20 cellular contexts compared by ENCODE assay signal in genomic region chr1:71465093-71465492, GRCh38.
DNase-seq lines count a peak whose midpoint lies in the region; ATAC-seq and TF ChIP-seq lines count a peak whose summit lies in the region.
"Had no signal": no experiment of that assay in that cellular context is flagged by ENCODE, and none has a peak within 500 bp of the region (broad histone marks: within the 10 kb centered on the region; RNA-seq: fewer than 3 reads in every experiment).

No MANE protein-coding gene starts in this region.

- H3K36me3 ChIP-seq in right atrium auricular region = no peaks in the 10 kb centered on the region
- H3K36me3 ChIP-seq in mesenchymal stem cell (ENCODE audit: control insufficient read depth in 1 of 2, insufficient read depth in 2 of 2, low read depth in 1 of 2, low read length in 2 of 2) = no peaks in the 10 kb centered on the region
- H3K36me3 ChIP-seq: BE2C, BLaER1 had no signal

- H3K4me2 ChIP-seq in mesenchymal stem cell (ENCODE audit: low read length, poor library complexity, severe bottlenecking) = no peak overlapping the region
- H3K4me2 ChIP-seq: BLaER1 had no signal

- H3K4me3 Mint-ChIP-seq in stimulated activated memory B cell treated with anti-CD40 and anti-IgM and Interleukin-4, amounts not matched to agents 10 μg/mL and 1 μg/mL and 100 μg/mL, for 72 hours = no peak overlapping the region
- H3K4me3 Mint-ChIP-seq: CD14-positive monocyte; CD4-positive, alpha-beta memory T cell; CD4-positive, CD25-positive, alpha-beta regulatory T cell; CD8-positive, alpha-beta memory T cell had no signal

- H3K4me3 ChIP-seq in right atrium auricular region = no peak overlapping the region
- no peak overlapping the region for H3K4me3 ChIP-seq in mesenchymal stem cell (ENCODE audit: insufficient read depth in 1 of 2, low read depth in 1 of 2, low read length in 2 of 2)
- H3K4me3 ChIP-seq: BLaER1 had no signal

- no peaks in the 10 kb centered on the region for H3K27me3 Mint-ChIP-seq in stimulated activated memory B cell treated with anti-CD40 and anti-IgM and Interleukin-4, amounts not matched to agents 10 μg/mL and 1 μg/mL and 100 μg/mL, for 72 hours
- H3K27me3 Mint-ChIP-seq: CD4-positive, alpha-beta memory T cell; CD4-positive, CD25-positive, alpha-beta regulatory T cell; CD8-positive, alpha-beta memory T cell had no signal

- no peak for DNase-seq in left ventricle myocardium superior
- DNase-seq in right atrium auricular region (ENCODE audit: low spot score) = no peak
- peak; percentile 37 for DNase-seq in SK-N-DZ (ENCODE audit: low spot score)
- no peak for DNase-seq in mesenchymal stem cell
- no peak for DNase-seq in stimulated activated CD4-positive, alpha-beta T cell treated with anti-CD3 and anti-CD28 coated beads, Interleukin-15, amount 100 ng/mL, for 24 hours
- DNase-seq: 8988T; ACHN; BE2C; C1 segment of cervical spinal cord; Caco-2; Calu3; CD4-positive, alpha-beta memory T cell; CD4-positive, CD25-positive, alpha-beta regulatory T cell; CD8-positive, alpha-beta memory T cell; DMS79 treated with DMSO at 0.1 percent for 48 hours; GF-D8 had no signal

- H3K27ac Mint-ChIP-seq in stimulated activated memory B cell treated with anti-CD40 and anti-IgM and Interleukin-4, amounts not matched to agents 10 μg/mL and 1 μg/mL and 100 μg/mL, for 72 hours = no peak overlapping the region
- H3K27ac Mint-ChIP-seq: CD14-positive monocyte; CD4-positive, alpha-beta memory T cell; CD4-positive, CD25-positive, alpha-beta regulatory T cell; CD8-positive, alpha-beta memory T cell had no signal

- H3K79me1 ChIP-seq in mesenchymal stem cell (replicated peaks; ENCODE audit: low read length, poor library complexity, severe bottlenecking) = no peaks in the 10 kb centered on the region

- H3K4ac ChIP-seq in mesenchymal stem cell (ENCODE audit: low read depth in 1 of 2, low read length in 2 of 2) = no peak overlapping the region

- H3K18ac ChIP-seq in mesenchymal stem cell (ENCODE audit: low read depth in 1 of 2, low read length in 2 of 2) = no peak overlapping the region

- H3K9ac ChIP-seq in mesenchymal stem cell (ENCODE audit: low read length) = no peak overlapping the region
- H3K9ac ChIP-seq: BLaER1 had no signal

- 89% methylated on average over 1 of the region's 2 CpGs for WGBS in mesenchymal stem cell

- no peak overlapping the region for H2AFZ ChIP-seq in mesenchymal stem cell (ENCODE audit: low read depth, low read length)

- no peaks in the 10 kb centered on the region for H3K9me3 ChIP-seq in right atrium auricular region
- no peaks in the 10 kb centered on the region for H3K9me3 ChIP-seq in mesenchymal stem cell (ENCODE audit: control insufficient read depth, low read length)
- H3K9me3 ChIP-seq: BE2C, BLaER1, Caco-2 had no signal

- no peak overlapping the region for H3K14ac ChIP-seq in mesenchymal stem cell (ENCODE audit: low read length in 2 of 2)

- no peaks in the 10 kb centered on the region for H3K4me1 ChIP-seq in right atrium auricular region
- no peaks in the 10 kb centered on the region for H3K4me1 ChIP-seq in mesenchymal stem cell (ENCODE audit: control insufficient read depth, insufficient read depth, low read depth, low read length)
- H3K4me1 ChIP-seq: BE2C, BLaER1, Caco-2 had no signal

- H3K4me1 Mint-ChIP-seq in stimulated activated memory B cell treated with anti-CD40 and anti-IgM and Interleukin-4, amounts not matched to agents 10 μg/mL and 1 μg/mL and 100 μg/mL, for 72 hours = no peaks in the 10 kb centered on the region
- H3K4me1 Mint-ChIP-seq: CD14-positive monocyte; CD4-positive, alpha-beta memory T cell; CD4-positive, CD25-positive, alpha-beta regulatory T cell; CD8-positive, alpha-beta memory T cell had no signal

- peaks cover 2% of the 10 kb centered on the region for H3K9me3 Mint-ChIP-seq in stimulated activated memory B cell treated with anti-CD40 and anti-IgM and Interleukin-4, amounts not matched to agents 10 μg/mL and 1 μg/mL and 100 μg/mL, for 72 hours

- no peak overlapping the region for H2AK5ac ChIP-seq in mesenchymal stem cell (ENCODE audit: low read length, severe bottlenecking)

- intact Hi-C loops in left ventricle myocardium superior (cut with micrococcal nuclease) = no loop called here

- H4K8ac ChIP-seq in mesenchymal stem cell (ENCODE audit: low read length) = no peak overlapping the region

- no peak overlapping the region for H4K91ac ChIP-seq in mesenchymal stem cell (ENCODE audit: low read length)

- TF ChIP-seq CTCF in right atrium auricular region (IDR thresholded peaks at IDR 0.05) = no peak

- H3K36me3 Mint-ChIP-seq in stimulated activated memory B cell treated with anti-CD40 and anti-IgM and Interleukin-4, amounts not matched to agents 10 μg/mL and 1 μg/mL and 100 μg/mL, for 72 hours = no peaks in the 10 kb centered on the region
- H3K36me3 Mint-ChIP-seq: CD14-positive monocyte; CD4-positive, alpha-beta memory T cell; CD4-positive, CD25-positive, alpha-beta regulatory T cell; CD8-positive, alpha-beta memory T cell had no signal

- no peak overlapping the region for H3K23ac ChIP-seq in mesenchymal stem cell (ENCODE audit: low read length in 2 of 2)

- H3K27me3 ChIP-seq in right atrium auricular region = no peaks in the 10 kb centered on the region
- no peaks in the 10 kb centered on the region for H3K27me3 ChIP-seq in mesenchymal stem cell (ENCODE audit: control insufficient read depth in 1 of 2, insufficient read depth in 1 of 2, low read length in 2 of 2)
- H3K27me3 ChIP-seq: BE2C, BLaER1 had no signal

- no peak overlapping the region for H2BK12ac ChIP-seq in mesenchymal stem cell (ENCODE audit: low read length in 2 of 2)

- H2BK15ac ChIP-seq in mesenchymal stem cell (ENCODE audit: low read depth, poor library complexity, severe bottlenecking) = no peak overlapping the region

- no peak overlapping the region for H2BK120ac ChIP-seq in mesenchymal stem cell (ENCODE audit: low read depth, low read length)

- H3K27ac ChIP-seq in right atrium auricular region (no peak overlapping the region), mesenchymal stem cell (ENCODE audit: low read length, poor library complexity, severe bottlenecking) (no peak overlapping the region)
- H3K27ac ChIP-seq: BLaER1 had no signal

- ATAC-seq in left ventricle myocardium superior = peak; percentile 28
- no peak for ATAC-seq in SK-N-SH treated with all-trans-retinoic acid at 6 μM for 48 hours
- no peak for ATAC-seq in stimulated activated memory B cell treated with anti-CD40 and anti-IgM and Interleukin-4, amounts not matched to agents 10 μg/mL and 1 μg/mL and 100 μg/mL, for 72 hours

- no peak overlapping the region for H2BK5ac ChIP-seq in mesenchymal stem cell (ENCODE audit: low read depth, low read length, poor library complexity, severe bottlenecking)

TF ChIP-seq in SK-N-SH treated with all-trans-retinoic acid at 6 μM for 48 hours, 23 proteins besides CTCF, POLR2A, EP300 and RAD21:
- TF ChIP-seq TCF4 (CRISPR knock-in tag; IDR thresholded peaks at IDR 0.05; ENCODE audit: borderline replicate concordance) (peak; percentile 22; the same call in 1 of the 2 replicates), ISL1 (CRISPR knock-in tag; IDR thresholded peaks at IDR 0.05) (peak; percentile 20; the same call in 1 of the 2 replicates), OSR1 (CRISPR knock-in tag; IDR thresholded peaks at IDR 0.05) (no peak)
TF ChIP-seq in SK-N-SH treated with all-trans-retinoic acid at 6 μM for 48 hours: peak in this region for 2.
